23 cellular contexts compared by ENCODE assay signal in the genomic region with DNA sequence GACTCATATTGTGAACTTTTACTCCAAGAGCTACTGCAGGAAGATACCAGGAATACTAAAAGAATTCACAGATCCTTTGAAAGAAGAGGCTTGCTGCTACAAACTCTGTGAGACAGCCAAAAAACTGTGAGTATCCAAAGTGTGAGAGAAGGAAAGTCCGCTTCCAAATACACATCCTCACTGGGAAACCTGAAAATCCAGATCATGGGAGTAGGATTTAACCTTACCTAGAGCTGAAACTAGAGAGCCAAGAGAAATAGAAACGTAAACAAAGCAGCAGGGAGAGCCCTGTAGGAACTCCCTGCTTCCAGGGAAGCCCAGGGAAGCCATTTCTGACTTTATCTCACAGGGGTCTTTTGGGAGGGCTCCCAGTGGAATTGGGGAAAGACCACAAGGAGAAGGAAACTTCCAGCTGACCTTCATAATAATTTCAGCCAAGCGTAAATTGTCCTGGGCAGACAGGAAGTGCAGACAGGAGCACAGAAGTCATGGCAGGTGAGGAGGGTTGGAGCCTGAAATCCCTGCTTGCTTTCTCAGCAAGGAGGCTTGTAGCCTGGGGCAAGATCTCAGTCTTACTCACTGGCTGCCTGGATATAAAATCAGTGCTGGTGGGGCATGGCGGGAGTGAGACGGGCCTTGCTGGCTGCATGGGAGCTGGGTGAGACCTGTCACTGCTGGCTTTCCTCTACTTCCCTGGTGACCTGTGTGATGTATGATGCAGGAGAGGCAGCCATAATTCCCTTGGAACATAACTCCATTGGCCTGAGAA.
"Had no signal": no experiment of that assay in that cellular context is flagged by ENCODE, and none has a peak within 500 bp of the region (broad histone marks: within the 10 kb centered on the region; RNA-seq: fewer than 3 reads in every experiment).

No MANE protein-coding gene starts in this region.

- H3K27ac ChIP-seq: coronary artery, epithelial cell of prostate, prostate gland, tibial nerve, vagina had no signal

- H3K36me3 ChIP-seq: prostate gland, tibial nerve, vagina had no signal

- FAIRE-seq: small intestine, TTC549 had no signal

- H3K27ac Mint-ChIP-seq: activated B cell treated with CpG ODN at 0.5 μM for 24 hours; activated CD4-positive, alpha-beta T cell treated with anti-CD3 and anti-CD28 coated beads, Interleukin-2, amount 10 ng/mL, durations not matched to agents 24 days and 14 days; activated naive CD8-positive, alpha-beta T cell treated with anti-CD3 and anti-CD28 coated beads, Interleukin-2, amount 10 ng/mL, durations not matched to agents 7 days and 5 days; activated T-cell treated with anti-CD3 and anti-CD28 coated beads, Interleukin-2, amount 50 U/mL, for 72 hours; brain; natural killer cell had no signal

- H3K4me1 ChIP-seq: prostate gland, tibial nerve, vagina had no signal

- H3K27me3 ChIP-seq: tibial nerve, vagina had no signal

- H3K4me1 Mint-ChIP-seq: activated B cell treated with CpG ODN at 0.5 μM for 24 hours; brain; central memory CD8-positive, alpha-beta T cell; natural killer cell had no signal

- H3K36me3 Mint-ChIP-seq: brain had no signal

- ATAC-seq: activated T-cell treated with anti-CD3 and anti-CD28 coated beads, Interleukin-2, amount 50 U/mL, for 72 hours; left lobe of liver; natural killer cell; right cardiac atrium had no signal

- H3K9me3 ChIP-seq: prostate gland, vagina had no signal

- H3K27me3 Mint-ChIP-seq: activated CD4-positive, alpha-beta T cell treated with anti-CD3 and anti-CD28 coated beads, Interleukin-2, amount 10 ng/mL, durations not matched to agents 24 days and 14 days; activated naive CD8-positive, alpha-beta T cell treated with anti-CD3 and anti-CD28 coated beads, Interleukin-2, amount 10 ng/mL, durations not matched to agents 7 days and 5 days had no signal

- H3K4me3 ChIP-seq: coronary artery, prostate gland, tibial nerve, vagina had no signal

- H3K4me3 Mint-ChIP-seq: activated B cell treated with CpG ODN at 0.5 μM for 24 hours; activated CD4-positive, alpha-beta T cell treated with anti-CD3 and anti-CD28 coated beads, Interleukin-2, amount 10 ng/mL, durations not matched to agents 24 days and 14 days; activated naive CD8-positive, alpha-beta T cell treated with anti-CD3 and anti-CD28 coated beads, Interleukin-2, amount 10 ng/mL, durations not matched to agents 7 days and 5 days; activated T-cell treated with anti-CD3 and anti-CD28 coated beads, Interleukin-2, amount 50 U/mL, for 72 hours; brain; central memory CD8-positive, alpha-beta T cell; natural killer cell had no signal

- DNase-seq: activated B cell treated with CpG ODN at 0.5 μM for 24 hours; activated CD4-positive, alpha-beta T cell treated with anti-CD3 and anti-CD28 coated beads, Interleukin-2, amount 10 ng/mL, durations not matched to agents 24 days and 14 days; activated CD8-positive, alpha-beta memory T cell treated with anti-CD3 and anti-CD28 coated beads, Interleukin-2, amount 50 U/mL, for 48 hours; activated naive CD8-positive, alpha-beta T cell treated with anti-CD3 and anti-CD28 coated beads, Interleukin-2, amount 10 ng/mL, durations not matched to agents 7 days and 5 days; activated T-cell treated with anti-CD3 and anti-CD28 coated beads, Interleukin-2, amount 50 U/mL, for 72 hours; effector memory CD4-positive, alpha-beta T cell; islet precursor cell; natural killer cell; right cardiac atrium; small intestine; stimulated activated CD4-positive, alpha-beta T cell treated with anti-CD3 and anti-CD28 coated beads, Interleukin-4, amount 100 ng/mL, for 24 hours; stimulated activated naive CD4-positive, alpha-beta T cell; substantia nigra; T-helper 2 cell had no signal
